In the genomic region with DNA sequence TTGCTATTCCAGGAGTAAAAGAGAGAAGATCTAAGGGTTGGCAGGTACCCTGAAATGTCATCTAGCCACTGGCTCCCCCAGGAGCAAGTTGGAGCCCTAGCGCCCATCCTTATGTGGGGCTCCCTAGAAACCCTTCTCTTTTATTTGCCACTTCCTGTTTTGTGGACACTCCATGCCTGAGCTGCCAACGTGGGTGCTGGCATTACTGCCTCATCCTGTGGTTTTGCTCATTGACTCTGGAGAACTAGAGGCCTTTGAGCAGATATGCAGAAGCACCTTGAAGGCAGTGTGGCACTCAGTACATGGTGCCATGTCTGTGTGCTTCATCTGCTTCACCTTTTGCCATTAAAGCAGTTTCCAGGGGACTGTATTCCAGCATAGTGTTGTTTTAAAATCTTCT, we compare ENCODE assay signal across 9 cellular contexts. TPM values are rescaled to one million over a fixed set of nuclear protein-coding genes. Genes with fewer than 3 reads are reported as not detected.
A peak's percentile ranks its signal among the peaks of the same experiment; 100 is the strongest.
DNase-seq lines count a peak whose midpoint lies in the region; ATAC-seq, FAIRE-seq and TF ChIP-seq lines count a peak whose summit lies in the region.
"Had no signal": no experiment of that assay in that cellular context is flagged by ENCODE, and none has a peak within 500 bp of the region (broad histone marks: within the 10 kb centered on the region; RNA-seq: fewer than 3 reads in every experiment).

No MANE protein-coding gene starts in this region.

- H3K9me3 Mint-ChIP-seq in HFFc6: no peaks in the 10 kb centered on the region
- H3K9me3 Mint-ChIP-seq in stimulated activated effector memory CD8-positive, alpha-beta T cell treated with anti-CD3 and anti-CD28 coated beads, Interleukin-12 subunit alpha, Interleukin-12 subunit beta, amount 100 ng/mL, for 72 hours: no peaks in the 10 kb centered on the region

- POLR2A ChIA-PET in endothelial cell of umbilical vein (lab: Charles Lee): interaction anchor here (1.2 kb wide), 1 partner anchor 9 kb away, joined by 3 read pairs; no protein-coding TSS in a partner anchor

- H3K27me3 Mint-ChIP-seq in HFFc6 (ENCODE audit: insufficient read depth): no peaks in the 10 kb centered on the region

- dilution Hi-C loops in endothelial cell of umbilical vein (cut with MboI; ENCODE audit: extremely low pct_ligation_motif_present, low sequenced_read_pairs): no loop called here

- DNase-seq in HFFc6 (no peak), SIG-M5 (lab: John Stamatoyannopoulos, UW) (peak; percentile 29), endothelial cell of umbilical vein (ENCODE audit: low read depth, low spot score) (no peak), NCI-H1092 (lab: John Stamatoyannopoulos, UW) (no peak), NCI-H1105 (lab: John Stamatoyannopoulos, UW) (no peak), HuH-7.5 (ENCODE audit: low spot score) (no peak), erythroblast (lab: John Stamatoyannopoulos, UW) (no peak)
- DNase-seq in stimulated activated effector memory CD8-positive, alpha-beta T cell treated with anti-CD3 and anti-CD28 coated beads, Interleukin-12 subunit alpha, Interleukin-12 subunit beta, amount 100 ng/mL, for 72 hours (ENCODE audit: low spot score in 2 of 2): no peak

- H3K9ac ChIP-seq in endothelial cell of umbilical vein (replicated peaks; ENCODE audit: extremely low read depth, insufficient read depth, low read length): no peak overlapping the region

- peaks cover 77% of the 10 kb centered on the region for H3K4me1 Mint-ChIP-seq in HFFc6 (ENCODE audit: low read depth)
- peaks cover 88% of the 10 kb centered on the region for H3K4me1 Mint-ChIP-seq in stimulated activated effector memory CD8-positive, alpha-beta T cell treated with anti-CD3 and anti-CD28 coated beads, Interleukin-12 subunit alpha, Interleukin-12 subunit beta, amount 100 ng/mL, for 72 hours

- TF ChIP-seq CTCF in HFFc6 (IDR thresholded peaks at IDR 0.05) (no peak), endothelial cell of umbilical vein (IDR thresholded peaks at IDR 0.05; ENCODE audit: extremely low read depth in 1 of 2, insufficient read depth in 1 of 2, low read depth in 1 of 2, low read length in 2 of 2) (no peak)

- FAIRE-seq in endothelial cell of umbilical vein (lab: Jason Lieb, UNC): no peak

- no peaks in the 10 kb centered on the region for H3K27me3 ChIP-seq in endothelial cell of umbilical vein (ENCODE audit: control insufficient read depth in 2 of 2, insufficient read depth in 2 of 2, low read length in 2 of 2)
- H3K27me3 ChIP-seq: ascending aorta had no signal

- H3K4me3 ChIP-seq in endothelial cell of umbilical vein (replicated peaks in 1 of 3; ENCODE audit: insufficient read depth in 1 of 3, low read depth in 1 of 3, low read length in 3 of 3): no peak overlapping the region
- H3K4me3 ChIP-seq: ascending aorta had no signal

- H2AFZ ChIP-seq in endothelial cell of umbilical vein (ENCODE audit: low read depth, low read length): no peak overlapping the region

- CTCF ChIA-PET in endothelial cell of umbilical vein (lab: Charles Lee): interaction anchor here (0.8 to 1.9 kb wide), 3 partner anchors 9 to 59 kb away, joined by 3 to 11 read pairs (median 5); partner anchors contain the start of gene EDEM1

- TF ChIP-seq POLR2A in endothelial cell of umbilical vein (IDR thresholded peaks at IDR 0.05; ENCODE audit: low read depth, low read length): no peak
- TF ChIP-seq POLR2A in erythroblast (IDR thresholded peaks at IDR 0.05; ENCODE audit: low read length): no peak

- peaks cover 38% of the 10 kb centered on the region for H3K4me1 ChIP-seq in endothelial cell of umbilical vein (ENCODE audit: control insufficient read depth, extremely low read depth, insufficient read depth, low read length)

- H3K9me3 ChIP-seq in endothelial cell of umbilical vein (replicated peaks; ENCODE audit: control insufficient read depth, insufficient read depth, low read length): no peaks in the 10 kb centered on the region
- H3K9me3 ChIP-seq: ascending aorta had no signal

- H3K9me1 ChIP-seq in endothelial cell of umbilical vein (replicated peaks; ENCODE audit: control insufficient read depth, extremely low read depth, insufficient read depth, low read length): no peaks in the 10 kb centered on the region

- intact Hi-C loops in endothelial cell of umbilical vein (cut with micrococcal nuclease): loop anchor here (1.0 to 2.0 kb wide), 3 partner anchors 8 to 1253 kb away; partner anchors contain the start of genes ARL8B and EDEM1

- no TSS peak for BruUV-seq in endothelial cell of umbilical vein (replicated peaks; lab: Mats Ljungman, UMichigan)

- peaks cover 66% of the 10 kb centered on the region for H3K79me2 ChIP-seq in endothelial cell of umbilical vein (ENCODE audit: control insufficient read depth, insufficient read depth, low read length)

- H3K4me2 ChIP-seq in endothelial cell of umbilical vein (ENCODE audit: insufficient read depth, low read length): no peak overlapping the region

- no peaks in the 10 kb centered on the region for H4K20me1 ChIP-seq in endothelial cell of umbilical vein (replicated peaks; ENCODE audit: control insufficient read depth, extremely low read depth, insufficient read depth, low read length)

- ATAC-seq in stimulated activated effector memory CD8-positive, alpha-beta T cell treated with anti-CD3 and anti-CD28 coated beads, Interleukin-12 subunit alpha, Interleukin-12 subunit beta, amount 100 ng/mL, for 72 hours: no peak

- peak overlapping the region; percentile 85 for H3K27ac Mint-ChIP-seq in HFFc6
- peak overlapping the region; percentile 97 for H3K27ac Mint-ChIP-seq in stimulated activated effector memory CD8-positive, alpha-beta T cell treated with anti-CD3 and anti-CD28 coated beads, Interleukin-12 subunit alpha, Interleukin-12 subunit beta, amount 100 ng/mL, for 72 hours

- peaks cover 4 to 12% of the 10 kb centered on the region in 2 experiments for H3K36me3 ChIP-seq in endothelial cell of umbilical vein (ENCODE audit: control insufficient read depth in 2 of 2, extremely low read depth in 1 of 2, insufficient read depth in 2 of 2, low read length in 2 of 2)

- H3K36me3 Mint-ChIP-seq in HFFc6 (ENCODE audit: low read depth): peaks cover 37% of the 10 kb centered on the region
- H3K36me3 Mint-ChIP-seq in stimulated activated effector memory CD8-positive, alpha-beta T cell treated with anti-CD3 and anti-CD28 coated beads, Interleukin-12 subunit alpha, Interleukin-12 subunit beta, amount 100 ng/mL, for 72 hours: peaks cover 100% of the 10 kb centered on the region

- H3K27ac ChIP-seq in endothelial cell of umbilical vein (ENCODE audit: insufficient read depth, low read depth, low read length): peak overlapping the region; percentile 75

- peak overlapping the region; percentile 50 for H3K4me3 Mint-ChIP-seq in HFFc6
- H3K4me3 Mint-ChIP-seq in stimulated activated effector memory CD8-positive, alpha-beta T cell treated with anti-CD3 and anti-CD28 coated beads, Interleukin-12 subunit alpha, Interleukin-12 subunit beta, amount 100 ng/mL, for 72 hours: peak overlapping the region; percentile 64

TF ChIP-seq in endothelial cell of umbilical vein, 7 proteins besides CTCF, POLR2A, EP300 and RAD21:
- TF ChIP-seq EZH2 (IDR thresholded peaks at IDR 0.05; ENCODE audit: borderline replicate concordance, low read depth, low read length, severe bottlenecking) (no peak), FOS (IDR thresholded peaks at IDR 0.05; ENCODE audit: borderline replicate concordance, insufficient read depth, low read length) (no peak), JUN (IDR thresholded peaks at IDR 0.05; ENCODE audit: borderline replicate concordance, insufficient read depth, insufficient read length, low read depth) (no peak), MYC (IDR thresholded peaks at IDR 0.05; ENCODE audit: low read depth, low read length) (no peak), GATA2 (IDR thresholded peaks at IDR 0.05; ENCODE audit: insufficient read depth, insufficient read length, low read depth, low read length) (no peak), POLR2AphosphoS5 (IDR thresholded peaks at IDR 0.05; ENCODE audit: insufficient read depth, low read depth, low read length) (no peak)
- TF ChIP-seq, protein P1, sequence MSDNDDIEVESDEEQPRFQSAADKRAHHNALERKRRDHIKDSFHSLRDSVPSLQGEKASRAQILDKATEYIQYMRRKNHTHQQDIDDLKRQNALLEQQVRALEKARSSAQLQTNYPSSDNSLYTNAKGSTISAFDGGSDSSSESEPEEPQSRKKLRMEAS (IDR thresholded peaks at IDR 0.05; ENCODE audit: insufficient read depth, insufficient read length): no peak

RNA-seq across cellular contexts. Expression of gene EDEM1, which starts 8.1 kb away (rescaled TPM):
- total RNA-seq in HFFc6 (2021; fragmentation: NEBNext Ultra II Directional; extraction: Animal tissue kit (Norgen Biotek cat#: 25700)): 10 to 100 TPM; 47.6 to 56.4 (median 52.0) TPM
- total RNA-seq in endothelial cell of umbilical vein: 61.1 and 65.4 TPM in 2 replicates
- polyA plus RNA-seq in endothelial cell of umbilical vein: 19.1 and 19.4 TPM in 2 replicates
- 17.5 and 20.8 TPM in 2 replicates for polyA plus RNA-seq in endothelial cell of umbilical vein (2011; cell fraction: cytosol; rRNA removed)
- 39.2 and 44.3 TPM in 2 replicates for polyA plus RNA-seq in endothelial cell of umbilical vein (2011; cell fraction: nucleus; rRNA removed)
- polyA plus RNA-seq in endothelial cell of umbilical vein (2012): 28.9 and 34.0 TPM in 2 replicates
- 50.1 and 54.7 TPM in 2 replicates for polyA minus RNA-seq in endothelial cell of umbilical vein
- 22.5 TPM for polyA minus RNA-seq in endothelial cell of umbilical vein (2011; cell fraction: cytosol; rRNA and poly(A)+ RNA removed)
- polyA minus RNA-seq in endothelial cell of umbilical vein (2011; cell fraction: nucleus; rRNA and poly(A)+ RNA removed): 38.2 and 49.6 TPM in 2 replicates
